Comparison of ENCODE assay signal across 8 cellular contexts in the genomic region with DNA sequence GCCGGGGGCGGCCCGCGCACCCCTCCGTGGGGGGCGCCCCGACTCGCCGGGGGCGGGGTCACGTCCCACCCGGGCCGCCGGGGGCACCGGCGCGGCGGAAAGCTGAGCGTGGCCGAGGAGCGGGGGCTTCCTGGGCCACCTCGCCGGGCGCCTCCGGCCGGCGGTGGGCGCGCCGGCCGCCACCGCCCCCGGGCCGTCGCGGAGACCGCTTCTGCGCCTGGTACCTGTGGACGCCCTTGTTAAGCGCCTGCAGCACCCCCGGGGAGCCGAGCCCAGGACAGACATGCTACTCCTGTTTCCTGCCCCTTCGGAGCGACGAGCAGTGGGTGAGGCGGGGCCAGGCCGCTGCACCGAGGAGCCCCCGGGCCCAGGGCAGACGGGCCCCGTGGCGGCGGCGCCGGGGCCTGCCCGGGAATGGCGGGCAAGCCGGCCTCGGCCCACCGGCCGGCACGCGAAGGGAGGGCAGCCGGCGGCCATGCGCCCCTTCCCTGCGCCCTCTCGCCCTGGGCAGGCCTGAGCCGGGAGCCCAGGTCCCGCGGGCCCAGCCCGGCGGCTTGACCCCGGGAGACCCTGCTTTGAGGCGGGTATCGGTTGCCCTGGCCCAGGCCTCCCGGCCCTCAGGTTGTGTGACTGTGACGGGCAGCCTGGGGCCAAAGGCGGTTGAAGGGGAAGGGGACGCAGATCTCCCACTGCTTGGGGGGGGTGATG. TPM values are rescaled to one million over a fixed set of nuclear protein-coding genes. Genes with fewer than 3 reads are reported as not detected.
DNase-seq lines count a peak whose midpoint lies in the region; ATAC-seq and TF ChIP-seq lines count a peak whose summit lies in the region.

No MANE protein-coding gene starts in this region.

- peak overlapping the region; percentile 41 for H3K4me3 ChIP-seq in AG04449 (ENCODE audit: low read depth, low read length)

- H3K27me3 Mint-ChIP-seq in activated B cell treated with CpG ODN at 0.5 μM for 24 hours, result no peaks in the 10 kb centered on the region
- no peaks in the 10 kb centered on the region for H3K27me3 Mint-ChIP-seq in central memory CD8-positive, alpha-beta T cell

- intact Hi-C loops in activated B cell treated with CpG ODN at 0.5 μM for 24 hours (cut with micrococcal nuclease), result loop anchor here (5.0 to 10.0 kb wide), 3 partner anchors 49 to 687 kb away; partner anchors contain the start of gene RBM14

- POLR2A ChIA-PET in AG04449 (lab: Yijun Ruan, JAX), result interaction anchor here (0.6 to 1.4 kb wide), 3 partner anchors 81 to 199 kb away, joined by 3 to 7 read pairs (median 3); no protein-coding TSS in a partner anchor
- POLR2A ChIA-PET in activated B cell treated with CpG ODN at 0.5 μM for 24 hours (lab: Charles Lee), result interaction anchor here (0.6 to 2.2 kb wide), 13 partner anchors 12 to 746 kb away, joined by 3 to 16 read pairs (median 5); partner anchors contain the start of genes ANKRD13D and PPP1CA

- peak overlapping the region; percentile 77 for H3K27ac Mint-ChIP-seq in activated B cell treated with CpG ODN at 0.5 μM for 24 hours
- H3K27ac Mint-ChIP-seq in central memory CD8-positive, alpha-beta T cell (ENCODE audit: low read depth), result no peak overlapping the region

- H3K9me3 Mint-ChIP-seq in activated B cell treated with CpG ODN at 0.5 μM for 24 hours, result no peaks in the 10 kb centered on the region
- no peaks in the 10 kb centered on the region for H3K9me3 Mint-ChIP-seq in central memory CD8-positive, alpha-beta T cell

- CTCF ChIA-PET in AG04449 (lab: Yijun Ruan, JAX) (interaction anchor here (0.6 to 1.9 kb wide), 7 partner anchors 9 to 129 kb away, joined by 3 to 7 read pairs (median 3); no protein-coding TSS in a partner anchor), activated B cell treated with CpG ODN at 0.5 μM for 24 hours (lab: Charles Lee) (interaction anchor here (1.5 kb wide), 1 partner anchor 38 kb away, joined by 3 read pairs; no protein-coding TSS in a partner anchor)

- DNase-seq in AG04449 (ENCODE audit: low read depth, low spot score) (no peak), activated B cell treated with CpG ODN at 0.5 μM for 24 hours (peak; percentile 66), left kidney (ENCODE audit: low read depth, low spot score) (peak; percentile 76), SIG-M5 treated with dmso at 0.1 percent for 504 hours (lab: John Stamatoyannopoulos, UW; ENCODE audit: unreplicated experiment) (no peak)
- DNase-seq in central memory CD8-positive, alpha-beta T cell (ENCODE audit: low spot score in 2 of 2), result peak; percentile 35 to 38
- DNase-seq in stimulated activated CD4-positive, alpha-beta T cell treated with anti-CD3 and anti-CD28 coated beads, Interleukin-4, amount 100 ng/mL, for 24 hours, result peak; percentile 56

- TF ChIP-seq CTCF in AG04449 (IDR thresholded peaks at IDR 0.05; ENCODE audit: insufficient read depth, low read length, missing control alignments) (no peak), activated B cell treated with CpG ODN at 0.5 μM for 24 hours (IDR thresholded peaks at IDR 0.05) (no peak)

- peaks cover 19% of the 10 kb centered on the region for H3K36me3 Mint-ChIP-seq in activated B cell treated with CpG ODN at 0.5 μM for 24 hours (ENCODE audit: low read depth)
- H3K36me3 Mint-ChIP-seq in central memory CD8-positive, alpha-beta T cell (ENCODE audit: insufficient read depth), result peaks cover 25% of the 10 kb centered on the region

- ATAC-seq in GM19025 (IDR thresholded peaks at IDR 0.05; ENCODE audit: low read depth, unreplicated experiment) (peak; percentile 7), HG03432 (IDR thresholded peaks at IDR 0.05; ENCODE audit: unreplicated experiment) (peak; percentile 23), activated B cell treated with CpG ODN at 0.5 μM for 24 hours (ENCODE audit: low read depth) (peak; percentile 2)
- peak; percentile 26 for ATAC-seq in central memory CD8-positive, alpha-beta T cell (replicated peaks; ENCODE audit: extremely low read depth, poor library complexity, severe bottlenecking)

- peaks cover 39% of the 10 kb centered on the region for H3K4me1 Mint-ChIP-seq in activated B cell treated with CpG ODN at 0.5 μM for 24 hours
- peaks cover 36% of the 10 kb centered on the region for H3K4me1 Mint-ChIP-seq in central memory CD8-positive, alpha-beta T cell

- peak overlapping the region; percentile 77 for H3K4me3 Mint-ChIP-seq in activated B cell treated with CpG ODN at 0.5 μM for 24 hours
- H3K4me3 Mint-ChIP-seq in central memory CD8-positive, alpha-beta T cell, result peak overlapping the region; percentile 99

RNA-seq across cellular contexts. Expression of gene KDM2A, which starts 0.8 kb away (rescaled TPM):
- 141 and 160 TPM in 2 replicates for total RNA-seq in activated B cell treated with CpG ODN at 0.5 μM for 24 hours

Comparison
In these comparisons a context has a peak if more than half of its experiments do, and no peak if none do; other contexts are left out.
1. DNase-seq: peak in activated B cell treated with CpG ODN at 0.5 μM for 24 hours (single experiment), central memory CD8-positive, alpha-beta T cell (2 of 2), left kidney (single experiment) and stimulated activated CD4-positive, alpha-beta T cell treated with anti-CD3 and anti-CD28 coated beads, Interleukin-4, amount 100 ng/mL, for 24 hours (single experiment); none in AG04449 (single experiment) and SIG-M5 treated with dmso at 0.1 percent for 504 hours (single experiment).
2. Peak in every context shown above with its lines, with median percentiles within 50 percentile points of each other: ATAC-seq.